8 cellular contexts compared by ENCODE assay signal in the genomic region with DNA sequence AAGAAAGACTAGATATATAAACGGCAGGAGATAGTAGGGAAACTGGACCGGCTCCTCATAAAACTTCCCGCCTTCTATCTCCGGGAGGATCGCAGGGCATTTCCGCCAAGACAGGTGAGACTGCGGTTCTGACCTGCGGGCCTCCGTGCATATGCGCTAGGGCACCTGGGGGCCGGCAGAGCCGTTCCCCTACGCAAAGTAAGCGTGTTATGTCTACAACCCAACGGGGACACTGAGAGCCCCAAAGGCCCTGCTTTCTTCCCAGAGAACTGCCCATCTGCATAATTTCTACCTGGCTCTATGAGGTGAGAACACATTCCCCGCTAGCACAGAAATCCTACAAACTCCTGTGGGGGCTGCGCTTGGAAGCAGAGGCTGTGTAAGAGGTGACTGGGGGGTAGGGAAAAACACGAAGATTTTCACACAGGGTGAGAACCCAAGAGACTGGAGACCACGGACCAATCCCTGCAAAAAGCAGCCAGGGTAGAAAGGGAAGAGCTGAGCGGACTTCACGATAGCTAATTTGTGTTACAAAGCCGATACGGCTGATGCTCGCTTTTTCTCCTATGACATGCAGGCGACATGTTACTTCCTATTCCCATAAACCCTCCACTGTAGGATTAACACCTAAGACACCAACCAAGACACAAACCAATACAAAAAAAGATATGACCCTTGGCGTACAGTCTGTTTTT. TPM values are rescaled to one million over a fixed set of nuclear protein-coding genes. Genes with fewer than 3 reads are reported as not detected.
DNase-seq lines count a peak whose midpoint lies in the region; ATAC-seq and TF ChIP-seq lines count a peak whose summit lies in the region.
"Not testable (repeated sequence)": the region's sequence is repeated elsewhere in the genome, so short reads cannot be mapped to it uniquely, and the experiment has no call there.

No MANE protein-coding gene starts in this region.

- H3K27me3 Mint-ChIP-seq in CD4-positive, alpha-beta T cell: peaks cover 11% of the 10 kb centered on the region
- peaks cover 19% of the 10 kb centered on the region for H3K27me3 Mint-ChIP-seq in central memory CD8-positive, alpha-beta T cell

- POLR2A ChIA-PET in CD4-positive, alpha-beta T cell (lab: Charles Lee): interaction anchor here (0.7 to 1.7 kb wide), 6 partner anchors 15 to 390 kb away, joined by 3 to 13 read pairs (median 3); a partner anchor contains a TSS

- H3K4me3 ChIP-seq in WERI-Rb-1 (ENCODE audit: low read depth, low read length): peak overlapping the region; percentile 36
- not testable (repeated sequence) for H3K4me3 ChIP-seq in kidney epithelial cell (ENCODE audit: low read depth, low read length)

- DNase-seq in CD4-positive, alpha-beta T cell: peak in 5 of 10 experiments; percentile 32 to 51 (median 41)
- DNase-seq in NCI-H345 (lab: John Stamatoyannopoulos, UW) (peak; percentile 68), WERI-Rb-1 (peak; percentile 87), kidney epithelial cell (ENCODE audit: low read depth) (peak; percentile 96)
- peak; percentile 29 to 53 for DNase-seq in central memory CD8-positive, alpha-beta T cell (ENCODE audit: low spot score in 2 of 2)
- DNase-seq in stimulated activated CD4-positive, alpha-beta T cell treated with anti-CD3 and anti-CD28 coated beads, Interleukin-1b, Interleukin-23, amount 100 ng/mL, for 24 hours (ENCODE audit: low read depth in 4 of 4, low spot score in 1 of 4): peak in 3 of 4 experiments; percentile 46 to 61 (median 54)

- intact Hi-C loops in CD4-positive, alpha-beta T cell (cut with DNase I, micrococcal nuclease): not testable (repeated sequence)

- H3K4me3 Mint-ChIP-seq in CD4-positive, alpha-beta T cell; central memory CD8-positive, alpha-beta T cell: not testable (repeated sequence)

- H3K27ac ChIP-seq in CD4-positive, alpha-beta T cell (ENCODE audit: low read depth, low read length): peak overlapping the region; percentile 61
- peak overlapping the region; percentile 29; the same call in 1 of the 2 replicates for H3K27ac ChIP-seq in WERI-Rb-1

- H3K27me3 ChIP-seq in CD4-positive, alpha-beta T cell (ENCODE audit: control insufficient read depth, insufficient read depth, low read length); WERI-Rb-1 (ENCODE audit: insufficient read depth, low read depth, severe bottlenecking); kidney epithelial cell (ENCODE audit: control insufficient read depth, insufficient read depth, low read length): not testable (repeated sequence)

- not testable (repeated sequence) for H3K9me3 Mint-ChIP-seq in CD4-positive, alpha-beta T cell; central memory CD8-positive, alpha-beta T cell

- not testable (repeated sequence) for H3K27ac Mint-ChIP-seq in CD4-positive, alpha-beta T cell; central memory CD8-positive, alpha-beta T cell (ENCODE audit: low read depth)

- not testable (repeated sequence) for TF ChIP-seq CTCF in CD4-positive, alpha-beta T cell (IDR thresholded peaks at IDR 0.05); WERI-Rb-1 (IDR thresholded peaks at IDR 0.05; ENCODE audit: low read depth, low read length); kidney epithelial cell (IDR thresholded peaks at IDR 0.05; ENCODE audit: insufficient read depth, low read length, poor library complexity, severe bottlenecking)

- H3K4me1 Mint-ChIP-seq in CD4-positive, alpha-beta T cell (ENCODE audit: low read depth); central memory CD8-positive, alpha-beta T cell: not testable (repeated sequence)

- CTCF ChIA-PET in CD4-positive, alpha-beta T cell (lab: Charles Lee): not testable (repeated sequence)

- not testable (repeated sequence) for H3K9me3 ChIP-seq in CD4-positive, alpha-beta T cell (ENCODE audit: control insufficient read depth, low read length); WERI-Rb-1 (ENCODE audit: severe bottlenecking)

- H3K36me3 ChIP-seq in WERI-Rb-1; kidney epithelial cell (ENCODE audit: control insufficient read depth, insufficient read depth, low read length): not testable (repeated sequence)

- H3K36me3 Mint-ChIP-seq in CD4-positive, alpha-beta T cell (ENCODE audit: low read depth); central memory CD8-positive, alpha-beta T cell (ENCODE audit: insufficient read depth): not testable (repeated sequence)

- peak; percentile 96 for ATAC-seq in CD4-positive, alpha-beta T cell (ENCODE audit: poor library complexity)
- ATAC-seq in GM19351 (IDR thresholded peaks at IDR 0.05; ENCODE audit: unreplicated experiment): peak; percentile 82
- peak; percentile 88 for ATAC-seq in HG03432 (IDR thresholded peaks at IDR 0.05; ENCODE audit: unreplicated experiment)
- ATAC-seq in central memory CD8-positive, alpha-beta T cell (replicated peaks; ENCODE audit: extremely low read depth, poor library complexity, severe bottlenecking): peak; percentile 97

RNA-seq across cellular contexts. Expression of a gene that starts 0.5 kb away (rescaled TPM):
- total RNA-seq in CD4-positive, alpha-beta T cell: 1,000 to 10,000 TPM; 4,982 to 5,937 TPM
- total RNA-seq in kidney epithelial cell: under 0.01 TPM in 2 replicates

Comparison
In these comparisons a context has a peak if more than half of its experiments do, and no peak if none do; other contexts are left out.
1. RNA of a gene that starts 0.5 kb away (total RNA-seq): 4,982 to 5,937 TPM in CD4-positive, alpha-beta T cell; under 0.01 TPM in kidney epithelial cell; every median in the first group is over 1,000 times any median in the second.
2. Peak in every context shown above with its lines, with median percentiles within 50 percentile points of each other: ATAC-seq.